ENCODE assay signal across 8 cellular contexts in genomic region chrX:3939967-3940610, GRCh38.
DNase-seq lines count a peak whose midpoint lies in the region; ATAC-seq and TF ChIP-seq lines count a peak whose summit lies in the region.

No MANE protein-coding gene starts in this region.

- TF ChIP-seq CTCF in AG09309 (IDR thresholded peaks at IDR 0.05; ENCODE audit: control insufficient read depth, insufficient read depth, low read depth, low read length, missing control alignments) (peak; percentile 43), foreskin keratinocyte (conservative IDR thresholded peaks at IDR 0.05) (peak; percentile 54)

- H3K4me1 ChIP-seq in foreskin keratinocyte: no peaks in the 10 kb centered on the region

- intact Hi-C loops in Right ventricle myocardium inferior (cut with DNase I): no loop called here

- H3K27ac ChIP-seq in foreskin keratinocyte: no peak overlapping the region

- no peaks in the 10 kb centered on the region for H3K27me3 ChIP-seq in foreskin keratinocyte

- DNase-seq in AG09309 (ENCODE audit: low read depth) (no peak), OCI-M1 (lab: John Stamatoyannopoulos, UW) (peak; percentile 60), foreskin keratinocyte (peak in 1 of 2 donors; percentile 1), pons (ENCODE audit: low spot score) (no peak), NCI-H1048 (lab: John Stamatoyannopoulos, UW) (no peak), Right ventricle myocardium inferior (ENCODE audit: missing footprints) (no peak)
- no peak for DNase-seq in activated CD4-positive, alpha-beta T cell treated with anti-CD3 and anti-CD28 coated beads for 48 hours

- H3K4me3 ChIP-seq in AG09309 (ENCODE audit: control insufficient read depth, low read depth, low read length): no peak overlapping the region

- peak; percentile 55 for ATAC-seq in GM18870 (IDR thresholded peaks at IDR 0.05; ENCODE audit: unreplicated experiment)
- ATAC-seq in foreskin keratinocyte: no peak
- ATAC-seq in Right ventricle myocardium inferior: no peak
